In genomic region chr15:39209548-39210211, GRCh38 we compare ENCODE assay signal across 1 cellular context.
TF ChIP-seq lines count a peak whose summit lies in the region.

No MANE protein-coding gene starts in this region.

TF ChIP-seq in HepG2, 621 proteins besides CTCF, POLR2A, EP300 and RAD21 (continued from another document):
- TF ChIP-seq ZSCAN21 (CRISPR knock-in tag; IDR thresholded peaks at IDR 0.05; ENCODE audit: borderline replicate concordance) (no peak), HMG20A (CRISPR knock-in tag; IDR thresholded peaks at IDR 0.05; ENCODE audit: borderline replicate concordance) (no peak), ZNF597 (CRISPR knock-in tag; IDR thresholded peaks at IDR 0.05) (no peak), HNF4G (IDR thresholded peaks at IDR 0.05; ENCODE audit: borderline replicate concordance, low read depth, low read length) (0 out of 2 replicates have a peak, but pooled peaks have one; percentile 13), HNF4G (CRISPR knock-in tag; IDR thresholded peaks at IDR 0.05; ENCODE audit: borderline replicate concordance, low read depth) (no peak)
